ENCODE assay signal across 9 cellular contexts in genomic region chr15:56869573-56869972, GRCh38. TPM values are rescaled to one million over a fixed set of nuclear protein-coding genes. Genes with fewer than 3 reads are reported as not detected.
A peak's percentile ranks its signal among the peaks of the same experiment; 100 is the strongest.
DNase-seq lines count a peak whose midpoint lies in the region; ATAC-seq and TF ChIP-seq lines count a peak whose summit lies in the region.
"Had no signal": no experiment of that assay in that cellular context is flagged by ENCODE, and none has a peak within 500 bp of the region (broad histone marks: within the 10 kb centered on the region; RNA-seq: fewer than 3 reads in every experiment).

No MANE protein-coding gene starts in this region.

- H3K79me1 ChIP-seq in H9 (ENCODE audit: insufficient read depth, low read depth, low read length, poor library complexity, severe bottlenecking) = no peaks in the 10 kb centered on the region

- H3K36me3 ChIP-seq in BE2C = no peaks in the 10 kb centered on the region
- no peaks in the 10 kb centered on the region for H3K36me3 ChIP-seq in WERI-Rb-1
- H3K36me3 ChIP-seq in spleen = no peaks in the 10 kb centered on the region

- H3K27me3 ChIP-seq in BE2C (no peaks in the 10 kb centered on the region), H9 (ENCODE audit: insufficient read depth, low read length) (no peaks in the 10 kb centered on the region), WERI-Rb-1 (ENCODE audit: insufficient read depth, low read depth, severe bottlenecking) (no peaks in the 10 kb centered on the region), spleen (replicated peaks in 1 of 7) (no peaks in the 10 kb centered on the region)

- no peak for ATAC-seq in GM21529 (IDR thresholded peaks at IDR 0.05; ENCODE audit: unreplicated experiment)
- no peak for ATAC-seq in HG02840 (IDR thresholded peaks at IDR 0.05; ENCODE audit: low FRiP score, unreplicated experiment)

- intact Hi-C loops in spleen (cut with DNase I; ENCODE audit: low total_unique reads) = no loop called here

- no peak overlapping the region for H2BK20ac ChIP-seq in H9 (ENCODE audit: low read depth, low read length, poor library complexity, severe bottlenecking)

- no peaks in the 10 kb centered on the region for H3K9me3 Mint-ChIP-seq in H9

- no peak overlapping the region for H3K23ac ChIP-seq in H9 (ENCODE audit: insufficient read length, low read depth, low read length)

- H3K18ac ChIP-seq in H9 (ENCODE audit: insufficient read length, low read depth, low read length) = no peak overlapping the region

- no peak overlapping the region for H3T11ph ChIP-seq in H9 (ENCODE audit: low read length)

- no peak overlapping the region for H4K91ac ChIP-seq in H9 (ENCODE audit: insufficient read length, low read depth, low read length)

- no peak overlapping the region for H2BK5ac ChIP-seq in H9 (ENCODE audit: insufficient read length, low read length)

- peak; percentile 71 for DNase-seq in BE2C
- no peak for DNase-seq in H9
- peak; percentile 64 for DNase-seq in WERI-Rb-1
- DNase-seq in glomerular visceral epithelial cell (ENCODE audit: extremely low spot score) = peak; percentile 25
- no peak for DNase-seq in spleen
- no peak for DNase-seq in activated gamma-delta T cell (lab: John Stamatoyannopoulos, UW)

- H3K14ac ChIP-seq in H9 (ENCODE audit: insufficient read depth, low read length) = no peak overlapping the region

- H3K79me2 ChIP-seq in H9 (ENCODE audit: insufficient read depth, low read length) = no peaks in the 10 kb centered on the region

- H3K4me3 ChIP-seq in BE2C (ENCODE audit: low read depth, low read length) (no peak overlapping the region), WERI-Rb-1 (ENCODE audit: low read depth, low read length) (no peak overlapping the region), spleen (no peak overlapping the region)

- H4K8ac ChIP-seq in H9 (replicated peaks; ENCODE audit: insufficient read length, low read depth, low read length) = no peak overlapping the region

- no peaks in the 10 kb centered on the region for H3K23me2 ChIP-seq in H9 (ENCODE audit: insufficient read length, low read depth, low read length, poor library complexity, severe bottlenecking)

- H3K4me1 Mint-ChIP-seq in H9 = peaks cover 8% of the 10 kb centered on the region in 2 experiments

- H3K4me1 ChIP-seq in BE2C (no peaks in the 10 kb centered on the region), H9 (ENCODE audit: insufficient read depth, low read length) (peaks cover 2% of the 10 kb centered on the region; the same call in 1 of the 2 replicates), spleen (no peaks in the 10 kb centered on the region)

- H2BK120ac ChIP-seq in H9 (ENCODE audit: low read depth, low read length, poor library complexity, severe bottlenecking) = no peak overlapping the region

- H2AK5ac ChIP-seq in H9 (ENCODE audit: insufficient read length, low read length) = no peak overlapping the region

- H3K36me3 Mint-ChIP-seq in H9 (ENCODE audit: insufficient read depth in 1 of 3, low read depth in 3 of 3) = no peaks in the 10 kb centered on the region

- H3K9me3 ChIP-seq in BE2C = no peaks in the 10 kb centered on the region
- no peaks in the 10 kb centered on the region for H3K9me3 ChIP-seq in H9 (ENCODE audit: control insufficient read depth, low read depth, low read length)
- H3K9me3 ChIP-seq in WERI-Rb-1 (ENCODE audit: severe bottlenecking) = no peaks in the 10 kb centered on the region
- H3K9me3 ChIP-seq in spleen = no peaks in the 10 kb centered on the region

- H2BK15ac ChIP-seq in H9 (ENCODE audit: low read depth, low read length) = no peak overlapping the region

- H3K4me2 ChIP-seq in H9 (ENCODE audit: insufficient read depth, insufficient read length, low read length) = no peak overlapping the region

- H3K9ac ChIP-seq in H9 (ENCODE audit: extremely low read depth, insufficient read length, low read length) = no peak overlapping the region

- H3K27ac ChIP-seq in H9 (ENCODE audit: insufficient read length, low read depth, low read length) (no peak overlapping the region), WERI-Rb-1 (no peak overlapping the region), spleen (no peak overlapping the region)
- H3K27ac ChIP-seq: epithelial cell of prostate had no signal

- H4K20me1 ChIP-seq in H9 (ENCODE audit: control insufficient read depth, insufficient read depth, insufficient read length) = no peaks in the 10 kb centered on the region

- H3K27ac Mint-ChIP-seq in H9 = no peak overlapping the region

- no peak overlapping the region for H3K4ac ChIP-seq in H9 (ENCODE audit: low read depth, low read length)

- no peak overlapping the region for H3K4me3 Mint-ChIP-seq in H9

- no peaks in the 10 kb centered on the region for H3K27me3 Mint-ChIP-seq in H9 (ENCODE audit: low read depth)

- TF ChIP-seq CTCF in BE2C (IDR thresholded peaks at IDR 0.05; ENCODE audit: low read depth, low read length) (peak; percentile 76), H9 (conservative IDR thresholded peaks at IDR 0.05) (peak; percentile 76), WERI-Rb-1 (IDR thresholded peaks at IDR 0.05; ENCODE audit: low read depth, low read length) (peak; percentile 56), spleen (IDR thresholded peaks at IDR 0.05 in 8 of 11, conservative IDR thresholded peaks at IDR 0.05 in 3 of 11) (peak in 7 of 11 experiments; percentile 34 to 46 (median 43))

- H4K5ac ChIP-seq in H9 (ENCODE audit: insufficient read length, low read depth, low read length) = no peak overlapping the region

- no peak overlapping the region for H3K56ac ChIP-seq in H9 (ENCODE audit: insufficient read length, low read depth, low read length)

- no peak overlapping the region for H2BK12ac ChIP-seq in H9 (ENCODE audit: insufficient read length, low read depth, low read length)

- TF ChIP-seq POLR2A in spleen (IDR thresholded peaks at IDR 0.05) = no peak

- H2AFZ ChIP-seq in H9 (ENCODE audit: low read length) = no peak overlapping the region

- WGBS in H9 (ENCODE audit: extremely low coverage, insufficient read length, low lambda C conversion rate) = no CpG with 5 or more reads among the region's 3 CpGs
- 58 to 76% (median 63%) methylated on average over 3 of the region's 3 CpGs for WGBS in spleen, 5 donors

RNA-seq across cellular contexts. Expression of gene TCF12, which starts 48.9 kb away (rescaled TPM):
- 145 TPM for polyA plus RNA-seq in BE2C (2012; ENCODE audit: insufficient read depth, insufficient read length, low read depth)
- 76.7 and 78.5 TPM in 2 replicates for total RNA-seq in H9 (2021)
- 100 to 1,000 TPM in 6 of 7 donors, 10 to 100 TPM in 1; 95.6 to 139 (median 123) TPM for total RNA-seq in spleen
- 10 to 100 TPM in 2 of 3 donors, 1 to 10 TPM in 1; 8.3 to 15.8 (median 13.7) TPM for polyA plus RNA-seq in spleen

Comparison
In these comparisons a context has a peak if more than half of its experiments do, and no peak if none do; other contexts are left out.
1. DNase-seq: peak in BE2C (single experiment), WERI-Rb-1 (single experiment) and glomerular visceral epithelial cell (single experiment); none in H9 (single experiment), spleen (single experiment) and activated gamma-delta T cell (single experiment).
2. Peak in every context shown above with its lines, with median percentiles within 50 percentile points of each other: CTCF ChIP-seq.